Comparison of ENCODE assay signal across 24 cellular contexts in genomic region chr1:94874423-94874822, GRCh38. TPM values are rescaled to one million over a fixed set of nuclear protein-coding genes. Genes with fewer than 3 reads are reported as not detected.
DNase-seq lines count a peak whose midpoint lies in the region; TF ChIP-seq lines count a peak whose summit lies in the region.
"Had no signal": no experiment of that assay in that cellular context is flagged by ENCODE, and none has a peak within 500 bp of the region (broad histone marks: within the 10 kb centered on the region; RNA-seq: fewer than 3 reads in every experiment).

No MANE protein-coding gene starts in this region.

- intact Hi-C loops in dorsolateral prefrontal cortex (cut with DNase I) = loop anchor here in 1 of 2 donors (5.0 kb wide), 1 partner anchor 53 kb away; the partner anchor contains the start of gene CNN3
- intact Hi-C loops in spleen (cut with DNase I; ENCODE audit: low total_unique reads) = no loop called here

- no peak overlapping the region for H3K4me3 Mint-ChIP-seq in mesothelial cell of epicardium
- H3K4me3 Mint-ChIP-seq: activated naive CD4-positive, alpha-beta T cell treated with anti-CD3 and anti-CD28 coated beads, Interleukin-2, amount 10 ng/mL, durations not matched to agents 7 days and 5 days; activated T-helper 1 cell treated with anti-CD3 and anti-CD28 coated beads, Interleukin-12 subunit alpha, Interleukin-12 subunit beta, Interleukin-2, Interleukin-4 antibody, amounts not matched to agents 30 ng/mL and 10 ng/mL and 1 ng/mL, durations not matched to agents 14 hours and 24 hours and 36 hours; H9; neural crest cell had no signal

- no peaks in the 10 kb centered on the region for H3K9me3 Mint-ChIP-seq in mesothelial cell of epicardium
- H3K9me3 Mint-ChIP-seq: activated naive CD4-positive, alpha-beta T cell treated with anti-CD3 and anti-CD28 coated beads, Interleukin-2, amount 10 ng/mL, durations not matched to agents 7 days and 5 days; activated T-helper 1 cell treated with anti-CD3 and anti-CD28 coated beads, Interleukin-12 subunit alpha, Interleukin-12 subunit beta, Interleukin-2, Interleukin-4 antibody, amounts not matched to agents 30 ng/mL and 10 ng/mL and 1 ng/mL, durations not matched to agents 14 hours and 24 hours and 36 hours had no signal

- H3K4me1 Mint-ChIP-seq in mesothelial cell of epicardium = peaks cover 24% of the 10 kb centered on the region

- no peaks in the 10 kb centered on the region for H3K4me1 ChIP-seq in smooth muscle cell (ENCODE audit: low read depth)
- no peaks in the 10 kb centered on the region for H3K4me1 ChIP-seq in spleen
- H3K4me1 ChIP-seq: BE2C, pancreas, tibial artery had no signal

- H3K4me2 ChIP-seq in smooth muscle cell = no peak overlapping the region

- H3K79me2 ChIP-seq in smooth muscle cell (ENCODE audit: low read depth) = no peaks in the 10 kb centered on the region

- peak; percentile 70 for DNase-seq in NCI-H2029 treated with DMSO at 0.1 percent for 48 hours (lab: John Stamatoyannopoulos, UW)
- no peak for DNase-seq in dorsolateral prefrontal cortex
- DNase-seq in mesothelial cell of epicardium (ENCODE audit: low spot score in 2 of 2, unreplicated experiment in 2 of 2) = no peak
- no peak for DNase-seq in smooth muscle cell (lab: John Stamatoyannopoulos, UW; ENCODE audit: unreplicated experiment)
- no peak for DNase-seq in NCI-H1436 (lab: John Stamatoyannopoulos, UW)
- DNase-seq in spleen = no peak
- DNase-seq in activated T-cell treated with anti-CD3 and anti-CD28 coated beads, Interleukin-2, amount 50 U/mL, for 1 hour = no peak
- no peak for DNase-seq in DMS53 (lab: John Stamatoyannopoulos, UW)
- DNase-seq: activated CD4-positive, alpha-beta T cell treated with anti-CD3 and anti-CD28 coated beads, Interleukin-2, amount 50 U/mL, for 48 hours; activated naive CD4-positive, alpha-beta T cell treated with anti-CD3 and anti-CD28 coated beads, Interleukin-2, amount 10 ng/mL, durations not matched to agents 7 days and 5 days; amniotic stem cell; BE2C; DMS79; GDM1; H9; NCI-H526 treated with DMSO at 0.1 percent for 48 hours; pancreas; right cardiac atrium; stimulated activated naive CD4-positive, alpha-beta T cell treated with Interleukin-2 at 50 U/mL for 16 hours; tibial artery had no signal

- H2AFZ ChIP-seq in smooth muscle cell (ENCODE audit: low read depth) = no peak overlapping the region

- no peak overlapping the region for H3K9ac ChIP-seq in smooth muscle cell (ENCODE audit: low read depth)

- TF ChIP-seq POLR2A in spleen (IDR thresholded peaks at IDR 0.05) = no peak

- peaks cover 10% of the 10 kb centered on the region for H3K36me3 Mint-ChIP-seq in mesothelial cell of epicardium
- H3K36me3 Mint-ChIP-seq: activated naive CD4-positive, alpha-beta T cell treated with anti-CD3 and anti-CD28 coated beads, Interleukin-2, amount 10 ng/mL, durations not matched to agents 7 days and 5 days had no signal

- H3F3A ChIP-seq in smooth muscle cell (ENCODE audit: low read depth) = no peaks in the 10 kb centered on the region

- no peaks in the 10 kb centered on the region for H3K27me3 ChIP-seq in dorsolateral prefrontal cortex
- no peaks in the 10 kb centered on the region for H3K27me3 ChIP-seq in smooth muscle cell (ENCODE audit: low read depth)
- peaks cover 0 to 12% (median 0%) of the 10 kb centered on the region in 7 donors for H3K27me3 ChIP-seq in spleen (replicated peaks in 1 of 7)
- H3K27me3 ChIP-seq: BE2C, pancreas, SJSA1, tibial artery had no signal

- H3K27ac Mint-ChIP-seq in mesothelial cell of epicardium = peak overlapping the region; percentile 79
- H3K27ac Mint-ChIP-seq: activated naive CD4-positive, alpha-beta T cell treated with anti-CD3 and anti-CD28 coated beads, Interleukin-2, amount 10 ng/mL, durations not matched to agents 7 days and 5 days; activated T-helper 1 cell treated with anti-CD3 and anti-CD28 coated beads, Interleukin-12 subunit alpha, Interleukin-12 subunit beta, Interleukin-2, Interleukin-4 antibody, amounts not matched to agents 30 ng/mL and 10 ng/mL and 1 ng/mL, durations not matched to agents 14 hours and 24 hours and 36 hours; H9 had no signal

- TF ChIP-seq CTCF in dorsolateral prefrontal cortex (IDR thresholded peaks at IDR 0.05 in 54 of 56, conservative IDR thresholded peaks at IDR 0.05 in 2 of 56; ENCODE audit: low read depth in 1 of 56, partially characterized antibody in 56 of 56) (no peak), mesothelial cell of epicardium (IDR thresholded peaks at IDR 0.05; ENCODE audit: unreplicated experiment) (no peak), smooth muscle cell (IDR thresholded peaks at IDR 0.05; ENCODE audit: borderline replicate concordance, insufficient read depth, poor library complexity, severe bottlenecking) (no peak), spleen (IDR thresholded peaks at IDR 0.05 in 8 of 11, conservative IDR thresholded peaks at IDR 0.05 in 3 of 11) (no peak)

- WGBS in smooth muscle cell (ENCODE audit: low lambda C conversion rate) = 87% methylated on average over 6 of the region's 6 CpGs
- 90 to 97% (median 94%) methylated on average over 6 of the region's 6 CpGs for WGBS in spleen, 5 donors

- no peaks in the 10 kb centered on the region for H3K27me3 Mint-ChIP-seq in mesothelial cell of epicardium (ENCODE audit: low read depth)

- peak overlapping the region in 53 of 59 donors; percentile 19 to 87 (median 69) for H3K27ac ChIP-seq in dorsolateral prefrontal cortex
- H3K27ac ChIP-seq in smooth muscle cell (ENCODE audit: low read depth) = peak overlapping the region; percentile 44
- no peak overlapping the region for H3K27ac ChIP-seq in spleen
- H3K27ac ChIP-seq: pancreas, SJSA1, tibial artery had no signal

- H3K4me3 ChIP-seq in dorsolateral prefrontal cortex (peak overlapping the region in 1 of 59 donors; percentile 40), smooth muscle cell (no peak overlapping the region), spleen (no peak overlapping the region)
- H3K4me3 ChIP-seq: coronary artery, pancreas, SJSA1, tibial artery had no signal

- H3K36me3 ChIP-seq in smooth muscle cell (ENCODE audit: low read depth) (no peaks in the 10 kb centered on the region), spleen (no peaks in the 10 kb centered on the region)
- H3K36me3 ChIP-seq: BE2C, SJSA1, tibial artery had no signal

- H3K9me3 ChIP-seq in smooth muscle cell (replicated peaks; ENCODE audit: low read depth) = no peaks in the 10 kb centered on the region
- no peaks in the 10 kb centered on the region for H3K9me3 ChIP-seq in spleen
- H3K9me3 ChIP-seq: BE2C, pancreas, SJSA1, tibial artery had no signal

- H4K20me1 ChIP-seq in smooth muscle cell (ENCODE audit: low read depth) = no peaks in the 10 kb centered on the region

RNA-seq across cellular contexts. Expression of gene CNN3, which starts 52.5 kb away (rescaled TPM):
- total RNA-seq in dorsolateral prefrontal cortex = 100 to 1,000 TPM in 118 of 120 experiments, 10 to 100 TPM in 2; 91.8 to 419 (median 154) TPM
- total RNA-seq in mesothelial cell of epicardium = 241 to 260 TPM (median 247 TPM) in 3 replicates
- total RNA-seq in smooth muscle cell = 467 and 525 TPM in 2 replicates
- polyA plus RNA-seq in smooth muscle cell = 545 and 633 TPM in 2 replicates
- 100 to 1,000 TPM in 6 of 7 donors, 10 to 100 TPM in 1; 83.8 to 124 (median 111) TPM for total RNA-seq in spleen
- polyA plus RNA-seq in spleen = 10 to 100 TPM; 27.4 to 94.1 (median 54.8) TPM

RNA-seq across cellular contexts. Expression of gene SLC44A3, which starts 54.3 kb away (rescaled TPM):
- 10 to 100 TPM in 51 of 120 experiments, 1 to 10 TPM in 69; 3.1 to 27.1 (median 9.2) TPM for total RNA-seq in dorsolateral prefrontal cortex
- 9.2 to 13.2 TPM (median 11.2 TPM) in 3 replicates for total RNA-seq in mesothelial cell of epicardium
- total RNA-seq in smooth muscle cell = 3.3 and 10.0 TPM in 2 replicates
- polyA plus RNA-seq in smooth muscle cell = 3.2 and 4.4 TPM in 2 replicates
- total RNA-seq in spleen = 1 to 10 TPM in 3 of 7 donors, under 1 TPM in 4; 0.65 to 4.0 (median 0.97) TPM
- under 1 TPM; 0.28 to 0.58 (median 0.32) TPM for polyA plus RNA-seq in spleen
- total RNA-seq: activated T-helper 1 cell treated with anti-CD3 and anti-CD28 coated beads, Interleukin-12 subunit alpha, Interleukin-12 subunit beta, Interleukin-2, Interleukin-4 antibody, amounts not matched to agents 30 ng/mL and 10 ng/mL and 1 ng/mL, durations not matched to agents 14 hours and 24 hours and 36 hours had no signal

Comparison
In these comparisons a context has a peak if more than half of its experiments do, and no peak if none do; other contexts are left out.
1. H3K27ac ChIP-seq: peak in dorsolateral prefrontal cortex (53 of 59) and smooth muscle cell (single experiment); none in spleen (0 of 8).